1 cellular context compared by ENCODE assay signal in the genomic region with DNA sequence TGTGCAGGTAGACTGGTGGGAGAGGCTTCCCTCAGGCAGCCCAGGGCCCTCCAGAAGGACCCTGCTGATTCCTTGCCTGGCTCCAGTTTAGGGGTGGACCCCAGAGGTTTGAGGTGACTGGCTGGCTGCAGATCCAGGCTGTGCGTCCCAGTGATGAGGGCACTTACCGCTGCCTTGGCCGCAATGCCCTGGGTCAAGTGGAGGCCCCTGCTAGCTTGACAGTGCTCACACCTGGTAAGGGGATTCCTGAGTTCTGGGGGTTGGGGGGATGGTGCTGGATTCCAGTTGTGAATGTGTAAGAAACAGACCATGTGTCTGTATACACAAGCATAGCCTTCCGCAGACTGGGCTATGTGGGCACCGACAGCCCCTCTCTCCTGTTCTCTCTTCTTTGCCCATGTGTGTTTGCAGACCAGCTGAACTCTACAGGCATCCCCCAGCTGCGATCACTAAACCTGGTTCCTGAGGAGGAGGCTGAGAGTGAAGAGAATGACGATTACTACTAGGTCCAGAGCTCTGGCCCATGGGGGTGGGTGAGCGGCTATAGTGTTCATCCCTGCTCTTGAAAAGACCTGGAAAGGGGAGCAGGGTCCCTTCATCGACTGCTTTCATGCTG.
TF ChIP-seq lines count a peak whose summit lies in the region.

No MANE protein-coding gene starts in this region.

TF ChIP-seq in WTC11, 78 proteins besides CTCF, POLR2A, EP300 and RAD21 (continued from another document):
- TF ChIP-seq, protein P1, sequence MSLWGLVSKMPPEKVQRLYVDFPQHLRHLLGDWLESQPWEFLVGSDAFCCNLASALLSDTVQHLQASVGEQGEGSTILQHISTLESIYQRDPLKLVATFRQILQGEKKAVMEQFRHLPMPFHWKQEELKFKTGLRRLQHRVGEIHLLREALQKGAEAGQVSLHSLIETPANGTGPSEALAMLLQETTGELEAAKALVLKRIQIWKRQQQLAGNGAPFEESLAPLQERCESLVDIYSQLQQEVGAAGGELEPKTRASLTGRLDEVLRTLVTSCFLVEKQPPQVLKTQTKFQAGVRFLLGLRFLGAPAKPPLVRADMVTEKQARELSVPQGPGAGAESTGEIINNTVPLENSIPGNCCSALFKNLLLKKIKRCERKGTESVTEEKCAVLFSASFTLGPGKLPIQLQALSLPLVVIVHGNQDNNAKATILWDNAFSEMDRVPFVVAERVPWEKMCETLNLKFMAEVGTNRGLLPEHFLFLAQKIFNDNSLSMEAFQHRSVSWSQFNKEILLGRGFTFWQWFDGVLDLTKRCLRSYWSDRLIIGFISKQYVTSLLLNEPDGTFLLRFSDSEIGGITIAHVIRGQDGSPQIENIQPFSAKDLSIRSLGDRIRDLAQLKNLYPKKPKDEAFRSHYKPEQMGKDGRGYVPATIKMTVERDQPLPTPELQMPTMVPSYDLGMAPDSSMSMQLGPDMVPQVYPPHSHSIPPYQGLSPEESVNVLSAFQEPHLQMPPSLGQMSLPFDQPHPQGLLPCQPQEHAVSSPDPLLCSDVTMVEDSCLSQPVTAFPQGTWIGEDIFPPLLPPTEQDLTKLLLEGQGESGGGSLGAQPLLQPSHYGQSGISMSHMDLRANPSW (CRISPR knock-in tag; conservative IDR thresholded peaks at IDR 0.05; ENCODE audit: low read depth), result no peak
- TF ChIP-seq SMAD4 (CRISPR knock-in tag; IDR thresholded peaks at IDR 0.05), result no peak
- TF ChIP-seq FOXJ3 (CRISPR knock-in tag; IDR thresholded peaks at IDR 0.05; ENCODE audit: borderline replicate concordance), result no peak
- TF ChIP-seq ZNF121 (CRISPR knock-in tag; IDR thresholded peaks at IDR 0.05), result no peak
- no peak for TF ChIP-seq ZNF317 (CRISPR knock-in tag; IDR thresholded peaks at IDR 0.05; ENCODE audit: borderline replicate concordance, low read depth)
- no peak for TF ChIP-seq ESRRA (CRISPR knock-in tag; IDR thresholded peaks at IDR 0.05; ENCODE audit: borderline replicate concordance)
